Comparison of ENCODE assay signal across 1 cellular context in the genomic region with DNA sequence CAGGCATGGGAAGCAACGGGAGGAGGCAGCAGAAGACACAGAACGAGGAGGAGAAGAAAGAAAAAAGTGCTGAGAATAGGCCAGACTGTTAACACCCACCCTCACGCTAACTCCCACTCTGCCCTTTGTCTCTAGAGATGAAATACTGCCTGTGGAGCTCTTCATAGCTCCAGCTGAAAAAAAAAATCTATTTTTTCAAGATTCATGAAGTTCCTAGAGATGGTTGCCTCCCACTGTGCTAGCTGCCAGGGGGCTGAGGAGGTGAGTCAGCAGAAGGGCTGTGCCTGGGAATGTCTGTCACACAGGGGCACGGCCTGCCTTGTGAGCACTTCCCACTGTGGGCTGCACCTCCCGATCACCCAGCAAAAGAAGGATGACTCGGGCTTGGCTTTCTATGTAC.
TF ChIP-seq lines count a peak whose summit lies in the region.

No MANE protein-coding gene starts in this region.

TF ChIP-seq in K562, 482 proteins besides CTCF, POLR2A, EP300 and RAD21 (continued from another document and continues in another):
- TF ChIP-seq RERE (CRISPR knock-in tag; IDR thresholded peaks at IDR 0.05; ENCODE audit: borderline replicate concordance) = no peak
- TF ChIP-seq, protein P1, sequence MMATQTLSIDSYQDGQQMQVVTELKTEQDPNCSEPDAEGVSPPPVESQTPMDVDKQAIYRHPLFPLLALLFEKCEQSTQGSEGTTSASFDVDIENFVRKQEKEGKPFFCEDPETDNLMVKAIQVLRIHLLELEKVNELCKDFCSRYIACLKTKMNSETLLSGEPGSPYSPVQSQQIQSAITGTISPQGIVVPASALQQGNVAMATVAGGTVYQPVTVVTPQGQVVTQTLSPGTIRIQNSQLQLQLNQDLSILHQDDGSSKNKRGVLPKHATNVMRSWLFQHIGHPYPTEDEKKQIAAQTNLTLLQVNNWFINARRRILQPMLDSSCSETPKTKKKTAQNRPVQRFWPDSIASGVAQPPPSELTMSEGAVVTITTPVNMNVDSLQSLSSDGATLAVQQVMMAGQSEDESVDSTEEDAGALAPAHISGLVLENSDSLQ (IDR thresholded peaks at IDR 0.05) = peak; percentile 38; the same call in 1 of the 2 replicates
- no peak for TF ChIP-seq DDX20 (tag; IDR thresholded peaks at IDR 0.05; ENCODE audit: low read depth)
- no peak for TF ChIP-seq SPI1 (IDR thresholded peaks at IDR 0.05; ENCODE audit: borderline replicate concordance, low read depth, low read length)
- TF ChIP-seq HNRNPL (IDR thresholded peaks at IDR 0.05; ENCODE audit: low read depth, low read length) = no peak
- no peak for TF ChIP-seq ZBTB26 (CRISPR knock-in tag; IDR thresholded peaks at IDR 0.05)
- TF ChIP-seq ZNF57 (CRISPR knock-in tag; IDR thresholded peaks at IDR 0.05) = no peak
- TF ChIP-seq ADNP (tag; IDR thresholded peaks at IDR 0.05) = no peak
- TF ChIP-seq, protein P2, sequence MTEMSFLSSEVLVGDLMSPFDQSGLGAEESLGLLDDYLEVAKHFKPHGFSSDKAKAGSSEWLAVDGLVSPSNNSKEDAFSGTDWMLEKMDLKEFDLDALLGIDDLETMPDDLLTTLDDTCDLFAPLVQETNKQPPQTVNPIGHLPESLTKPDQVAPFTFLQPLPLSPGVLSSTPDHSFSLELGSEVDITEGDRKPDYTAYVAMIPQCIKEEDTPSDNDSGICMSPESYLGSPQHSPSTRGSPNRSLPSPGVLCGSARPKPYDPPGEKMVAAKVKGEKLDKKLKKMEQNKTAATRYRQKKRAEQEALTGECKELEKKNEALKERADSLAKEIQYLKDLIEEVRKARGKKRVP (CRISPR knock-in tag; IDR thresholded peaks at IDR 0.05) = no peak
- TF ChIP-seq STAG1 (CRISPR knock-in tag; IDR thresholded peaks at IDR 0.05; ENCODE audit: borderline replicate concordance) = no peak
- TF ChIP-seq ZNF445 (CRISPR knock-in tag; IDR thresholded peaks at IDR 0.05; ENCODE audit: low read depth) = no peak
- TF ChIP-seq NKRF (IDR thresholded peaks at IDR 0.05; ENCODE audit: borderline replicate concordance) = no peak
- TF ChIP-seq PML (IDR thresholded peaks at IDR 0.05; ENCODE audit: low read length) = no peak
- TF ChIP-seq SAP30 (IDR thresholded peaks at IDR 0.05; ENCODE audit: borderline replicate concordance, insufficient read depth, low read depth, low read length, poor library complexity, severe bottlenecking) = no peak
- TF ChIP-seq, protein P3, sequence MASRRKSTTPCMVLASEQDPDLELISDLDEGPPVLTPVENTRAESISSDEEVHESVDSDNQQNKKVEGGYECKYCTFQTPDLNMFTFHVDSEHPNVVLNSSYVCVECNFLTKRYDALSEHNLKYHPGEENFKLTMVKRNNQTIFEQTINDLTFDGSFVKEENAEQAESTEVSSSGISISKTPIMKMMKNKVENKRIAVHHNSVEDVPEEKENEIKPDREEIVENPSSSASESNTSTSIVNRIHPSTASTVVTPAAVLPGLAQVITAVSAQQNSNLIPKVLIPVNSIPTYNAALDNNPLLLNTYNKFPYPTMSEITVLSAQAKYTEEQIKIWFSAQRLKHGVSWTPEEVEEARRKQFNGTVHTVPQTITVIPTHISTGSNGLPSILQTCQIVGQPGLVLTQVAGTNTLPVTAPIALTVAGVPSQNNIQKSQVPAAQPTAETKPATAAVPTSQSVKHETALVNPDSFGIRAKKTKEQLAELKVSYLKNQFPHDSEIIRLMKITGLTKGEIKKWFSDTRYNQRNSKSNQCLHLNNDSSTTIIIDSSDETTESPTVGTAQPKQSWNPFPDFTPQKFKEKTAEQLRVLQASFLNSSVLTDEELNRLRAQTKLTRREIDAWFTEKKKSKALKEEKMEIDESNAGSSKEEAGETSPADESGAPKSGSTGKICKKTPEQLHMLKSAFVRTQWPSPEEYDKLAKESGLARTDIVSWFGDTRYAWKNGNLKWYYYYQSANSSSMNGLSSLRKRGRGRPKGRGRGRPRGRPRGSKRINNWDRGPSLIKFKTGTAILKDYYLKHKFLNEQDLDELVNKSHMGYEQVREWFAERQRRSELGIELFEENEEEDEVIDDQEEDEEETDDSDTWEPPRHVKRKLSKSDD (conservative IDR thresholded peaks at IDR 0.05; ENCODE audit: low read length) = no peak
- TF ChIP-seq MAFK (IDR thresholded peaks at IDR 0.05; ENCODE audit: low read length) = peak; percentile 19; the same call in 1 of the 2 replicates
- TF ChIP-seq CEBPB (tag; IDR thresholded peaks at IDR 0.05) = no peak
- TF ChIP-seq ZNF75A (CRISPR knock-in tag; IDR thresholded peaks at IDR 0.05) = no peak
- TF ChIP-seq ZNF316 (IDR thresholded peaks at IDR 0.05) = peak; percentile 50; the same call in 1 of the 2 replicates
- no peak for TF ChIP-seq HMG20B (CRISPR knock-in tag; IDR thresholded peaks at IDR 0.05)
- no peak for TF ChIP-seq ZNF143 (CRISPR knock-in tag; IDR thresholded peaks at IDR 0.05)
- no peak for TF ChIP-seq SNIP1 (IDR thresholded peaks at IDR 0.05; ENCODE audit: low read depth)
- TF ChIP-seq, protein P4, sequence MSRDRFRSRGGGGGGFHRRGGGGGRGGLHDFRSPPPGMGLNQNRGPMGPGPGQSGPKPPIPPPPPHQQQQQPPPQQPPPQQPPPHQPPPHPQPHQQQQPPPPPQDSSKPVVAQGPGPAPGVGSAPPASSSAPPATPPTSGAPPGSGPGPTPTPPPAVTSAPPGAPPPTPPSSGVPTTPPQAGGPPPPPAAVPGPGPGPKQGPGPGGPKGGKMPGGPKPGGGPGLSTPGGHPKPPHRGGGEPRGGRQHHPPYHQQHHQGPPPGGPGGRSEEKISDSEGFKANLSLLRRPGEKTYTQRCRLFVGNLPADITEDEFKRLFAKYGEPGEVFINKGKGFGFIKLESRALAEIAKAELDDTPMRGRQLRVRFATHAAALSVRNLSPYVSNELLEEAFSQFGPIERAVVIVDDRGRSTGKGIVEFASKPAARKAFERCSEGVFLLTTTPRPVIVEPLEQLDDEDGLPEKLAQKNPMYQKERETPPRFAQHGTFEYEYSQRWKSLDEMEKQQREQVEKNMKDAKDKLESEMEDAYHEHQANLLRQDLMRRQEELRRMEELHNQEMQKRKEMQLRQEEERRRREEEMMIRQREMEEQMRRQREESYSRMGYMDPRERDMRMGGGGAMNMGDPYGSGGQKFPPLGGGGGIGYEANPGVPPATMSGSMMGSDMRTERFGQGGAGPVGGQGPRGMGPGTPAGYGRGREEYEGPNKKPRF (IDR thresholded peaks at IDR 0.05; ENCODE audit: low read depth, low read length) = no peak
- TF ChIP-seq XRCC5 (IDR thresholded peaks at IDR 0.05; ENCODE audit: low read depth, low read length) = no peak
- peak; percentile 42; the same call in 1 of the 2 replicates for TF ChIP-seq MAFG (tag; conservative IDR thresholded peaks at IDR 0.05)
- TF ChIP-seq, protein P5, sequence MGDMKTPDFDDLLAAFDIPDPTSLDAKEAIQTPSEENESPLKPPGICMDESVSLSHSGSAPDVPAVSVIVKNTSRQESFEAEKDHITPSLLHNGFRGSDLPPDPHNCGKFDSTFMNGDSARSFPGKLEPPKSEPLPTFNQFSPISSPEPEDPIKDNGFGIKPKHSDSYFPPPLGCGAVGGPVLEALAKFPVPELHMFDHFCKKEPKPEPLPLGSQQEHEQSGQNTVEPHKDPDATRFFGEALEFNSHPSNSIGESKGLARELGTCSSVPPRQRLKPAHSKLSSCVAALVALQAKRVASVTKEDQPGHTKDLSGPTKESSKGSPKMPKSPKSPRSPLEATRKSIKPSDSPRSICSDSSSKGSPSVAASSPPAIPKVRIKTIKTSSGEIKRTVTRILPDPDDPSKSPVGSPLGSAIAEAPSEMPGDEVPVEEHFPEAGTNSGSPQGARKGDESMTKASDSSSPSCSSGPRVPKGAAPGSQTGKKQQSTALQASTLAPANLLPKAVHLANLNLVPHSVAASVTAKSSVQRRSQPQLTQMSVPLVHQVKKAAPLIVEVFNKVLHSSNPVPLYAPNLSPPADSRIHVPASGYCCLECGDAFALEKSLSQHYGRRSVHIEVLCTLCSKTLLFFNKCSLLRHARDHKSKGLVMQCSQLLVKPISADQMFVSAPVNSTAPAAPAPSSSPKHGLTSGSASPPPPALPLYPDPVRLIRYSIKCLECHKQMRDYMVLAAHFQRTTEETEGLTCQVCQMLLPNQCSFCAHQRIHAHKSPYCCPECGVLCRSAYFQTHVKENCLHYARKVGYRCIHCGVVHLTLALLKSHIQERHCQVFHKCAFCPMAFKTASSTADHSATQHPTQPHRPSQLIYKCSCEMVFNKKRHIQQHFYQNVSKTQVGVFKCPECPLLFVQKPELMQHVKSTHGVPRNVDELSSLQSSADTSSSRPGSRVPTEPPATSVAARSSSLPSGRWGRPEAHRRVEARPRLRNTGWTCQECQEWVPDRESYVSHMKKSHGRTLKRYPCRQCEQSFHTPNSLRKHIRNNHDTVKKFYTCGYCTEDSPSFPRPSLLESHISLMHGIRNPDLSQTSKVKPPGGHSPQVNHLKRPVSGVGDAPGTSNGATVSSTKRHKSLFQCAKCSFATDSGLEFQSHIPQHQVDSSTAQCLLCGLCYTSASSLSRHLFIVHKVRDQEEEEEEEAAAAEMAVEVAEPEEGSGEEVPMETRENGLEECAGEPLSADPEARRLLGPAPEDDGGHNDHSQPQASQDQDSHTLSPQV (IDR thresholded peaks at IDR 0.05) = no peak
- no peak for TF ChIP-seq PTRF (tag; IDR thresholded peaks at IDR 0.05)
- TF ChIP-seq KAT7 (CRISPR knock-in tag; IDR thresholded peaks at IDR 0.05; ENCODE audit: borderline replicate concordance) = no peak
- no peak for TF ChIP-seq ZNF644 (tag; IDR thresholded peaks at IDR 0.05; ENCODE audit: low read depth)
- no peak for TF ChIP-seq HEY1 (CRISPR knock-in tag; IDR thresholded peaks at IDR 0.05; ENCODE audit: borderline replicate concordance)
- TF ChIP-seq KLF6 (CRISPR knock-in tag; IDR thresholded peaks at IDR 0.05; ENCODE audit: borderline replicate concordance) = no peak
- no peak for TF ChIP-seq ZKSCAN1 (IDR thresholded peaks at IDR 0.05; ENCODE audit: low read depth, low read length)
- no peak for TF ChIP-seq RCOR1 (IDR thresholded peaks at IDR 0.05; ENCODE audit: borderline replicate concordance in 1 of 2, low read depth in 2 of 2, low read length in 2 of 2)
- no peak for TF ChIP-seq TAF7 (tag; IDR thresholded peaks at IDR 0.05)
- no peak for TF ChIP-seq ZNF436 (CRISPR knock-in tag; IDR thresholded peaks at IDR 0.05)
- TF ChIP-seq XRCC3 (IDR thresholded peaks at IDR 0.05) = no peak
- TF ChIP-seq ZNF197 (CRISPR knock-in tag; IDR thresholded peaks at IDR 0.05; ENCODE audit: low read depth) = no peak
- TF ChIP-seq ZNF212 (CRISPR knock-in tag; IDR thresholded peaks at IDR 0.05) = no peak
- TF ChIP-seq POLR2B (IDR thresholded peaks at IDR 0.05; ENCODE audit: low read depth, partially characterized antibody) = no peak
- TF ChIP-seq SAFB2 (IDR thresholded peaks at IDR 0.05; ENCODE audit: borderline replicate concordance, low read depth, low read length, severe bottlenecking) = no peak
- TF ChIP-seq EWSR1 (IDR thresholded peaks at IDR 0.05; ENCODE audit: borderline replicate concordance, low read depth, partially characterized antibody) = no peak
- no peak for TF ChIP-seq RFX5 (IDR thresholded peaks at IDR 0.05; ENCODE audit: low read depth, low read length)
